ENCODE assay signal across 15 cellular contexts in the genomic region with DNA sequence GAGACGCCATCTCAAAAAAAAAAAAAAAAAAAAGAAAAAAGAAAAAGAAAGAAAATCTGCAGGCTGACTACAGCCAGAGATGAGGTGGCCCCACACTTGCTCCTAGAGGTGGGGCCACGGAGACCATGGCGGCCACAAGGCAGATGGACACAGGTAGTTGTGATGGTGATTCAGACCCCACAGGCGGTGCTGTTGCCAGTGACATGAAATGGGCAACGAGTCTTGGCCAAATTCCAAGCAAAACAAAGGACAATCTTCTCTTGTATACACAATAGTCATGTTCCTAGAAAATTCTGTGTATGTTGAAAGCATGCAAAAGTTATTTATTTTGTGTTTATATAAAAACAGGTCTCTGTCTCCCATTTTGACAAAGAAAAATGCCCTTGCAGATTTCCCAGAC. TPM values are rescaled to one million over a fixed set of nuclear protein-coding genes. Genes with fewer than 3 reads are reported as not detected.
DNase-seq lines count a peak whose midpoint lies in the region; ATAC-seq, FAIRE-seq and TF ChIP-seq lines count a peak whose summit lies in the region.
"Had no signal": no experiment of that assay in that cellular context is flagged by ENCODE, and none has a peak within 500 bp of the region (broad histone marks: within the 10 kb centered on the region; RNA-seq: fewer than 3 reads in every experiment).

No MANE protein-coding gene starts in this region.

- TF ChIP-seq POLR2A in GM18505 (IDR thresholded peaks at IDR 0.05; ENCODE audit: borderline replicate concordance, extremely low read depth, insufficient read depth, insufficient read length), result no peak

- H3K36me3 ChIP-seq in H7 (replicated peaks; ENCODE audit: control insufficient read depth, insufficient read depth, low read length), result no peaks in the 10 kb centered on the region
- H3K36me3 ChIP-seq: gastroesophageal sphincter, lower lobe of right lung had no signal

- H3K27me3 ChIP-seq in H7 (ENCODE audit: control insufficient read depth, insufficient read depth, low read length), result no peaks in the 10 kb centered on the region

- no peak for FAIRE-seq in RCC 7860 (lab: Jason Lieb, UNC)
- FAIRE-seq: GM18507, TTC549 had no signal

- in situ Hi-C loops in Caki2 (cut with HindIII; ENCODE audit: low pct_unique_long_range_greater_than_20kb, low sequenced_read_pairs), result no loop called here

- ATAC-seq in GM18505 (IDR thresholded peaks at IDR 0.05; ENCODE audit: unreplicated experiment), result no peak
- ATAC-seq: activated T-cell treated with anti-CD3 and anti-CD28 coated beads, Interleukin-2, amount 50 U/mL, for 72 hours; gastroesophageal sphincter; lower lobe of right lung had no signal

- no peak overlapping the region for H3K4me3 ChIP-seq in H7 (ENCODE audit: insufficient read depth, low read depth, low read length)
- H3K4me3 ChIP-seq: gastroesophageal sphincter, lower lobe of right lung had no signal

- DNase-seq in Caki2 (ENCODE audit: low read depth) (peak; percentile 63), NCI-H1092 (lab: John Stamatoyannopoulos, UW) (peak; percentile 45), RCC 7860 (ENCODE audit: low spot score) (peak; percentile 29), globus pallidus (ENCODE audit: low spot score) (peak; percentile 35), cerebellar nuclear complex (lab: John Stamatoyannopoulos, UW) (no peak), T1000 (lab: John Stamatoyannopoulos, UW) (no peak), H7 (no peak)
- DNase-seq: activated CD4-positive, alpha-beta T cell treated with anti-CD3 and anti-CD28 coated beads, Interleukin-2, amount 50 U/mL, for 4 hours; activated T-cell treated with anti-CD3 and anti-CD28 coated beads, Interleukin-2, amount 50 U/mL, for 72 hours; lower lobe of right lung; nephron progenitor cell had no signal

RNA-seq across cellular contexts. Expression of a gene that starts 22.6 kb away (rescaled TPM):
- total RNA-seq in Caki2 (2014; rRNA removed; shearing (Covaris generic); ENCODE audit: low replicate concordance), result 0.74 and 2.4 TPM in 2 replicates
- 3.7 and 4.8 TPM in 2 replicates for total RNA-seq in H7 (2014; rRNA removed; shearing (Covaris generic))

Comparison
In these comparisons a context has a peak if more than half of its experiments do, and no peak if none do; other contexts are left out.
1. DNase-seq: peak in Caki2 (single experiment), NCI-H1092 (single experiment), RCC 7860 (single experiment) and globus pallidus (single experiment); none in cerebellar nuclear complex (0 of 2), T1000 (single experiment) and H7 (single experiment).